In the genomic region with DNA sequence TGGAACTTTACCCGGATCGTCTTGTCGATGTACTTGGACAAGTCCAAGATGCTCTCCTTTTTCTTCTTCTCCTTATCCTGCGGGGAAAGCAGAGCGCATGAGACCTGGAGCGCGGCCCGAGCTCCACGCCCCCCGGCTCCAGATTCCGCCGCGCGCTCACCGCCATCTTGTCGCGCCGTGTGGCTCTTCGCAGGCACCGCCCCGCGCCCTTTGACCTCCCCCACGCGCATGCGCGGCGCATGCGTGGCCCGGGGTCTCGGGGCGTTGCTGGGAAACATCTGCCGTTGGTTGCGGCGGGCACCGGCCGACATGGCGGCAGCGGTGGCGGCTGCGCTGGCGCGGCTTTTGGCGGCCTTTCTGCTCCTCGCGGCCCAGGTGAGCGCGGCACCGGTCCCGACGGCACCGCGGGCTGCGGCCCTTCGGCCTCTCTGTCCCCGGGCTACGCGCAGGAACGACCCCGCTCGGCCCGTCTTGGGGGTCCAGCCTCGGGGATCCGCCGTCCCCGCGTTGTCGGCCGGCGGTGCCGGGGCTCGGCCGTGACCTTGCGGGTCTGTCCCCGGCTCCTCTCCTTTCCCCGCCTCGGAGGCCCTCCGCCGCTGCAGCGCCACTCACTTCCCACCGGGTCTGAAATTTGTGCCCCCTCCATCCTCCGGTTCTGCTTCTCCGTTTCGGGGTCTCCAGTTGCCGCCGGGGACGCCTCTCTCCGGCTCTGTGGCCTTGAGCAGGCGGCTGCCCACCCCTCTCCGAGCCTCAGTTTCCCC, we compare ENCODE assay signal across 8 cellular contexts. TPM values are rescaled to one million over a fixed set of nuclear protein-coding genes. Genes with fewer than 3 reads are reported as not detected.
A peak's percentile ranks its signal among the peaks of the same experiment; 100 is the strongest.
DNase-seq lines count a peak whose midpoint lies in the region; ATAC-seq and TF ChIP-seq lines count a peak whose summit lies in the region.

LSM7 (minus strand) TSS at position 186 of the 761 bp plus-strand sequence; CDS start at position 166, 20 bp downstream.
A gene with protein sequence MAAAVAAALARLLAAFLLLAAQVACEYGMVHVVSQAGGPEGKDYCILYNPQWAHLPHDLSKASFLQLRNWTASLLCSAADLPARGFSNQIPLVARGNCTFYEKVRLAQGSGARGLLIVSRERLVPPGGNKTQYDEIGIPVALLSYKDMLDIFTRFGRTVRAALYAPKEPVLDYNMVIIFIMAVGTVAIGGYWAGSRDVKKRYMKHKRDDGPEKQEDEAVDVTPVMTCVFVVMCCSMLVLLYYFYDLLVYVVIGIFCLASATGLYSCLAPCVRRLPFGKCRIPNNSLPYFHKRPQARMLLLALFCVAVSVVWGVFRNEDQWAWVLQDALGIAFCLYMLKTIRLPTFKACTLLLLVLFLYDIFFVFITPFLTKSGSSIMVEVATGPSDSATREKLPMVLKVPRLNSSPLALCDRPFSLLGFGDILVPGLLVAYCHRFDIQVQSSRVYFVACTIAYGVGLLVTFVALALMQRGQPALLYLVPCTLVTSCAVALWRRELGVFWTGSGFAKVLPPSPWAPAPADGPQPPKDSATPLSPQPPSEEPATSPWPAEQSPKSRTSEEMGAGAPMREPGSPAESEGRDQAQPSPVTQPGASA (plus strand): TSS at position 284 of the 761 bp plus-strand sequence. CDS start 26 bp downstream, at position 310.

- DNase-seq in EH (ENCODE audit: low read depth) (peak; percentile 89), HCT116 (ENCODE audit: low read depth, low spot score) (peak; percentile 63), NCI-H1092 treated with DMSO at 0.1 percent for 48 hours (lab: John Stamatoyannopoulos, UW) (peak; percentile 85), SW480 (ENCODE audit: low spot score) (peak; percentile 70), Right ventricle myocardium superior (peak; percentile 95), thyroid gland (peak; percentile 89 to 91)
- peak; percentile 84 for DNase-seq in activated naive CD8-positive, alpha-beta T cell treated with anti-CD3 and anti-CD28 coated beads, Interleukin-2, amount 50 U/mL, for 16 hours (ENCODE audit: low read depth, low spot score)

- no peak within 1 kb of the TSS for H2AFZ ChIP-seq in HCT116 (ENCODE audit: low read depth, low read length, poor library complexity, severe bottlenecking)
- peak within 1 kb of the TSS; percentile 84 for H2AFZ ChIP-seq in parathyroid adenoma

- BruUV-seq in HCT116 (replicated peaks; lab: Mats Ljungman, UMichigan) = no TSS peak

- peak within 1 kb of the TSS; percentile 96 for H3K4me3 ChIP-seq in HCT116 (replicated peaks in 1 of 2; ENCODE audit: low read depth in 1 of 2, low read length in 2 of 2)
- peak within 1 kb of the TSS; percentile 87 for H3K4me3 ChIP-seq in parathyroid adenoma (ENCODE audit: low read depth, low read length)
- H3K4me3 ChIP-seq in thyroid gland (replicated peaks in 1 of 3) = peak within 1 kb of the TSS; percentile 60 to 92 (median 84)

- peaks cover 19 to 28% of the 10 kb centered on the region in 2 experiments for H3K4me1 ChIP-seq in HCT116 (ENCODE audit: control insufficient read depth in 1 of 2, insufficient read depth in 2 of 2, low read length in 2 of 2)
- peaks cover 41% of the 10 kb centered on the region for H3K4me1 ChIP-seq in parathyroid adenoma
- H3K4me1 ChIP-seq in thyroid gland = peaks cover 40 to 57% of the 10 kb centered on the region in 2 donors

- H3K27me3 ChIP-seq in HCT116 (ENCODE audit: insufficient read depth, low read length) = no peaks in the 10 kb centered on the region
- no peaks in the 10 kb centered on the region for H3K27me3 ChIP-seq in parathyroid adenoma (ENCODE audit: control insufficient read depth, insufficient read depth, low read length)
- no peaks in the 10 kb centered on the region for H3K27me3 ChIP-seq in thyroid gland

- POLR2A ChIA-PET in HCT116 (lab: Charles Lee) = interaction anchor here (0.7 to 1.3 kb wide), 3 partner anchors 57 to 174 kb away, joined by 3 to 4 read pairs (median 3); partner anchors contain the start of gene GADD45B

- intact Hi-C loops in HCT116 (cut with micrococcal nuclease) = loop anchor here (5.0 kb wide), 1 partner anchor 64 kb away; no protein-coding TSS in a partner anchor
- intact Hi-C loops in Right ventricle myocardium superior (cut with DNase I) = loop anchor here (10.0 kb wide), 1 partner anchor 394 kb away; no protein-coding TSS in a partner anchor
- intact Hi-C loops in thyroid gland (cut with DNase I) = no loop called here

- H3K9ac ChIP-seq in HCT116 (ENCODE audit: low read length) (peak within 1 kb of the TSS; percentile 96), parathyroid adenoma (peak within 1 kb of the TSS; percentile 74)

- H3K79me2 ChIP-seq in HCT116 (ENCODE audit: insufficient read depth, low read length) = peaks cover 80% of the 10 kb centered on the region
- peaks cover 37% of the 10 kb centered on the region for H3K79me2 ChIP-seq in parathyroid adenoma

- RAD21 ChIA-PET in HCT116 (lab: Charles Lee; ENCODE audit: low non-redundant PET in 1 of 2, low total read pairs in 2 of 2, uncharacterized antibody in 2 of 2, unreplicated experiment in 2 of 2) = interaction anchor here in 1 of 2 experiments (0.6 to 1.3 kb wide), 3 partner anchors 54 to 283 kb away, joined by 4 read pairs; no protein-coding TSS in a partner anchor

- CTCF ChIA-PET in HCT116 (lab: Charles Lee) = interaction anchor here (0.7 to 1.2 kb wide), 2 partner anchors 56 to 309 kb away, joined by 3 to 4 read pairs; no protein-coding TSS in a partner anchor

- no peaks in the 10 kb centered on the region for H4K20me1 ChIP-seq in HCT116 (ENCODE audit: insufficient read depth)

- H3K9me3 ChIP-seq in HCT116 (ENCODE audit: control insufficient read depth in 1 of 2, insufficient read depth in 1 of 2, low read depth in 1 of 2, low read length in 2 of 2) = no peaks in the 10 kb centered on the region
- no peaks in the 10 kb centered on the region for H3K9me3 ChIP-seq in parathyroid adenoma (ENCODE audit: control insufficient read depth, low read length)
- no peaks in the 10 kb centered on the region for H3K9me3 ChIP-seq in thyroid gland

- H3K27ac ChIP-seq in HCT116 (ENCODE audit: low read depth, low read length) (peak within 1 kb of the TSS; percentile 98), parathyroid adenoma (peak within 1 kb of the TSS; percentile 45), thyroid gland (peak within 1 kb of the TSS in 2 of 3 donors; percentile 24 to 35)

- peak; percentile 70 for TF ChIP-seq POLR2A in HCT116 (IDR thresholded peaks at IDR 0.05; ENCODE audit: borderline replicate concordance, extremely low read depth, insufficient read depth, insufficient read length)
- peak in 1 of 2 donors; percentile 80 for TF ChIP-seq POLR2A in thyroid gland (IDR thresholded peaks at IDR 0.05)

- H3K4me2 ChIP-seq in HCT116 (ENCODE audit: low read length) = peak within 1 kb of the TSS; percentile 87
- H3K4me2 ChIP-seq in parathyroid adenoma (ENCODE audit: low read length) = peak within 1 kb of the TSS; percentile 99

- 1% methylated on average over 48 to 57 of the region's 89 CpGs for WGBS in thyroid gland, 2 donors

- TF ChIP-seq CTCF in HCT116 (IDR thresholded peaks at IDR 0.05 in 2 of 3, conservative IDR thresholded peaks at IDR 0.05 in 1 of 3; ENCODE audit: borderline replicate concordance in 1 of 3, insufficient read depth in 1 of 3, low read depth in 2 of 3, low read length in 2 of 3) (no peak), parathyroid adenoma (IDR thresholded peaks at IDR 0.05) (no peak), thyroid gland (IDR thresholded peaks at IDR 0.05) (no peak)

- no peaks in the 10 kb centered on the region for H3K9me2 ChIP-seq in HCT116 (ENCODE audit: insufficient read depth)

- peak; percentile 77 for ATAC-seq in HCT116
- ATAC-seq in Right ventricle myocardium superior (ENCODE audit: poor library complexity) = peak; percentile 98

- H3K36me3 ChIP-seq in HCT116 (ENCODE audit: control insufficient read depth in 1 of 2, insufficient read depth in 2 of 2, low read length in 2 of 2) = peaks cover 5 to 6% of the 10 kb centered on the region in 2 experiments; a peak in 2 of 4 replicates
- H3K36me3 ChIP-seq in parathyroid adenoma (ENCODE audit: control insufficient read depth, insufficient read depth, low read length) = no peaks in the 10 kb centered on the region
- H3K36me3 ChIP-seq in thyroid gland = peaks cover 0 to 2% of the 10 kb centered on the region in 2 donors

- no peak for TF ChIP-seq RAD21 in HCT116 (IDR thresholded peaks at IDR 0.05; ENCODE audit: low read depth)

TF ChIP-seq in HCT116, 20 proteins besides CTCF, POLR2A, EP300 and RAD21:
- TF ChIP-seq MAX (IDR thresholded peaks at IDR 0.05) = peak; percentile 76
- peak; percentile 57 for TF ChIP-seq SP1 (IDR thresholded peaks at IDR 0.05; ENCODE audit: low read depth)
- TF ChIP-seq EZH2 (IDR thresholded peaks at IDR 0.05) = no peak
- no peak for TF ChIP-seq EZH2phosphoT487 (IDR thresholded peaks at IDR 0.05; ENCODE audit: borderline replicate concordance)
- peak; percentile 89 for TF ChIP-seq POLR2AphosphoS5 (IDR thresholded peaks at IDR 0.05; ENCODE audit: low read depth, low read length)
- peak; percentile 72; the same call in 1 of the 2 replicates for TF ChIP-seq ZFX (IDR thresholded peaks at IDR 0.05)
- no peak for TF ChIP-seq ZNF274 (IDR thresholded peaks at IDR 0.05; ENCODE audit: low read depth, low read length)
- no peak for TF ChIP-seq JUND (IDR thresholded peaks at IDR 0.05)
- no peak for TF ChIP-seq CEBPB (IDR thresholded peaks at IDR 0.05; ENCODE audit: low read depth)
- TF ChIP-seq SIN3A (IDR thresholded peaks at IDR 0.05; ENCODE audit: low read depth) = peak; percentile 57
- peak; percentile 95 for TF ChIP-seq YY1 (IDR thresholded peaks at IDR 0.05; ENCODE audit: extremely low read depth, insufficient replicate concordance, low read depth, low read length)

RNA-seq across cellular contexts. Expression of gene LSM7, which starts in this region (rescaled TPM):
- total RNA-seq in HCT116 (2021; ENCODE audit: unreplicated experiment) (190 TPM), Right ventricle myocardium superior (37.3 TPM), thyroid gland (100 to 1,000 TPM in 1 of 4 donors, 10 to 100 TPM in 3; 21.1 to 139 (median 55.1) TPM)
- 291 and 326 TPM in 2 replicates for polyA plus RNA-seq in HCT116 (2012)

RNA-seq across cellular contexts. Expression of the second gene that starts in this region (rescaled TPM):
- total RNA-seq in HCT116 (2021; ENCODE audit: unreplicated experiment) = 83.1 TPM
- polyA plus RNA-seq in HCT116 (2012) = 45.3 and 58.9 TPM in 2 replicates
- total RNA-seq in Right ventricle myocardium superior = 23.9 TPM
- 10 to 100 TPM; 47.8 to 97.8 (median 67.3) TPM for total RNA-seq in thyroid gland

Comparison
In these comparisons a context has a peak if more than half of its experiments do, and no peak if none do; other contexts are left out.
1. Peak in every context shown above with its lines: DNase-seq, ATAC-seq, H3K4me3 ChIP-seq and H3K27ac ChIP-seq.
2. H3K27ac ChIP-seq: peak in every context shown above with its lines; median percentile 98 in HCT116; 45 in parathyroid adenoma; 30 in thyroid gland.